22 cellular contexts compared by ENCODE assay signal in the genomic region with DNA sequence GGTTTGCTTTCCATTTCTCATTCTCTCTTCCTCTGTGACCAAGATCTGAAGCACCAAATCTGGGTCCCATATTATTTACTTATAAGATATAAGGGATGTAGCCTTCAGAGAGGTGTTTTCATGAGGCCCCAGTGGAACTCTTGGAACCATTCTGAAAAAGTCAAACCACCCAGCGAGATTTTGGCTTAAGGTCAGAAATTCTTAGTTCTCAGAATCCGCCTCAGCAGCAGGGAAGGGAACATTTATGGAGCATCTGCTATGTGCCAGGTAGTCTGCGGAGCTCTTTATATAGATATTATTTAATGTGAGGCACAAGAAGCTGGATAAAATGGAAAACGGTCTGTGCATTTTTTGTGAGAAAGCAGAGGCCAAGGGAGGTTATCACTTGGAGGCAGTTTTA. TPM values are rescaled to one million over a fixed set of nuclear protein-coding genes. Genes with fewer than 3 reads are reported as not detected.
DNase-seq lines count a peak whose midpoint lies in the region; ATAC-seq and TF ChIP-seq lines count a peak whose summit lies in the region.
"Had no signal": no experiment of that assay in that cellular context is flagged by ENCODE, and none has a peak within 500 bp of the region (broad histone marks: within the 10 kb centered on the region; RNA-seq: fewer than 3 reads in every experiment).

No MANE protein-coding gene starts in this region.

- intact Hi-C loops in posterior vena cava (cut with DNase I): loop anchor here in 1 of 2 donors (5.0 kb wide), 1 partner anchor 42 kb away; no protein-coding TSS in a partner anchor

- no peak for TF ChIP-seq EP300 in gastroesophageal sphincter (IDR thresholded peaks at IDR 0.05)

- no peaks in the 10 kb centered on the region for H3K9me3 ChIP-seq in gastroesophageal sphincter
- H3K9me3 ChIP-seq in stomach smooth muscle (ENCODE audit: control insufficient read depth in 2 of 2, low read length in 2 of 2): no peaks in the 10 kb centered on the region
- H3K9me3 ChIP-seq: BLaER1 treated with 17β-estradiol and CSF1 and Interleukin-3, amounts not matched to agents 10 nM and 100 nM; SJCRH30 had no signal

- H3K36me3 ChIP-seq in gastroesophageal sphincter (no peaks in the 10 kb centered on the region), stomach smooth muscle (ENCODE audit: control insufficient read depth in 2 of 2, insufficient read depth in 2 of 2, low read length in 2 of 2) (no peaks in the 10 kb centered on the region)
- H3K36me3 ChIP-seq: BLaER1 treated with 17β-estradiol and CSF1 and Interleukin-3, amounts not matched to agents 10 nM and 100 nM; SJCRH30 had no signal

- peak overlapping the region in 2 of 5 experiments; percentile 93 to 99 for H3K4me3 Mint-ChIP-seq in brain
- H3K4me3 Mint-ChIP-seq: CD4-positive, alpha-beta T cell had no signal

- TF ChIP-seq CTCF in brain (conservative IDR thresholded peaks at IDR 0.05): no peak
- no peak for TF ChIP-seq CTCF in gastroesophageal sphincter (IDR thresholded peaks at IDR 0.05)
- TF ChIP-seq CTCF in foreskin fibroblast (IDR thresholded peaks at IDR 0.05; ENCODE audit: low read depth, low read length): no peak

- H3K36me3 Mint-ChIP-seq in brain: no peaks in the 10 kb centered on the region

- peaks cover 0 to 4% (median 1%) of the 10 kb centered on the region in 5 experiments for H3K9me3 Mint-ChIP-seq in brain
- H3K9me3 Mint-ChIP-seq: CD4-positive, alpha-beta T cell had no signal

- H3K4me1 ChIP-seq in gastroesophageal sphincter (peaks cover 14 to 98% (median 16%) of the 10 kb centered on the region in 3 donors), stomach smooth muscle (ENCODE audit: control insufficient read depth, insufficient read depth, low read length) (peaks cover 71% of the 10 kb centered on the region)

- H3K27me3 ChIP-seq in gastroesophageal sphincter: no peaks in the 10 kb centered on the region
- no peaks in the 10 kb centered on the region for H3K27me3 ChIP-seq in stomach smooth muscle (ENCODE audit: control insufficient read depth in 1 of 2, insufficient read depth in 2 of 2, low read length in 2 of 2)
- H3K27me3 ChIP-seq: SJCRH30 had no signal

- ATAC-seq in gastroesophageal sphincter (no peak), HG02759 (IDR thresholded peaks at IDR 0.05; ENCODE audit: unreplicated experiment) (no peak), GM19463 (IDR thresholded peaks at IDR 0.05; ENCODE audit: unreplicated experiment) (no peak)
- ATAC-seq: HCT116, HepG2, Right ventricle myocardium inferior, SK-N-SH treated with all-trans-retinoic acid at 6 μM for 48 hours had no signal

- peak overlapping the region in 3 of 5 experiments; percentile 28 to 76 (median 48) for H3K27ac Mint-ChIP-seq in brain
- H3K27ac Mint-ChIP-seq: CD4-positive, alpha-beta T cell had no signal

- DNase-seq in G401 (ENCODE audit: low spot score) (peak; percentile 86), foreskin fibroblast (no peak), posterior vena cava (ENCODE audit: low spot score) (no peak)
- DNase-seq: CD4-positive, alpha-beta T cell; Karpas-422; NCI-H1105; NCI-H1436 treated with DMSO at 0.1 percent for 48 hours; NCI-H187 treated with DMSO at 0.1 percent for 48 hours; NCI-H2171 treated with DMSO at 0.1 percent for 48 hours; NCI-H526 treated with DMSO at 0.1 percent for 48 hours; PC-9; SJCRH30 had no signal

- in situ Hi-C loops in G401 (cut with HindIII; ENCODE audit: low sequenced_read_pairs): no loop called here

- H3K4me1 Mint-ChIP-seq in brain: peaks cover 48% of the 10 kb centered on the region

- H3K27me3 Mint-ChIP-seq in brain: peaks cover 39% of the 10 kb centered on the region

- TF ChIP-seq POLR2A in gastroesophageal sphincter (IDR thresholded peaks at IDR 0.05): no peak

- H3K4me3 ChIP-seq in gastroesophageal sphincter: no peak overlapping the region
- H3K4me3 ChIP-seq in stomach smooth muscle (ENCODE audit: low read length in 2 of 2): peak overlapping the region in 1 of 2 donors; percentile 29
- H3K4me3 ChIP-seq in foreskin fibroblast (ENCODE audit: low read depth in 1 of 2, low read length in 2 of 2): no peak overlapping the region
- H3K4me3 ChIP-seq: BLaER1 treated with 17β-estradiol and CSF1 and Interleukin-3, amounts not matched to agents 10 nM and 100 nM; PC-9; SJCRH30 had no signal

- 50 to 65% methylated on average over 2 to 4 of the region's 4 CpGs for WGBS in gastroesophageal sphincter (ENCODE audit: low coverage in 1 of 2), 2 donors

- no peak overlapping the region for H3K9ac ChIP-seq in stomach smooth muscle (ENCODE audit: low read length in 2 of 2)
- H3K9ac ChIP-seq: BLaER1 treated with 17β-estradiol and CSF1 and Interleukin-3, amounts not matched to agents 10 nM and 100 nM had no signal

- peak overlapping the region; percentile 43 to 93 (median 86) for H3K27ac ChIP-seq in gastroesophageal sphincter
- H3K27ac ChIP-seq in stomach smooth muscle (ENCODE audit: low read length): peak overlapping the region; percentile 55
- H3K27ac ChIP-seq: BLaER1 treated with 17β-estradiol and CSF1 and Interleukin-3, amounts not matched to agents 10 nM and 100 nM; PC-9; SJCRH30 had no signal

RNA-seq across cellular contexts. Expression of gene NAV2, which starts 6.3 kb away (rescaled TPM):
- total RNA-seq in G401 (2014; rRNA removed; shearing (Covaris generic)): 2.5 and 4.2 TPM in 2 replicates
- 5.8 TPM for polyA plus RNA-seq in brain (ENCODE audit: insufficient read depth, low read depth, low replicate concordance)
- total RNA-seq in gastroesophageal sphincter (10 to 100 TPM; 19.5 to 57.1 (median 43.4) TPM), posterior vena cava (100 to 1,000 TPM in 1 of 2 donors, 10 to 100 TPM in 1; 69.2 to 108 TPM)
